ENCODE assay signal across 15 cellular contexts in genomic region chr9:107731115-107731762, GRCh38.
DNase-seq lines count a peak whose midpoint lies in the region; ATAC-seq and TF ChIP-seq lines count a peak whose summit lies in the region.
"Had no signal": no experiment of that assay in that cellular context is flagged by ENCODE, and none has a peak within 500 bp of the region (broad histone marks: within the 10 kb centered on the region; RNA-seq: fewer than 3 reads in every experiment).

No MANE protein-coding gene starts in this region.

- no peak overlapping the region for H3K4me3 ChIP-seq in HEK293 (ENCODE audit: low read depth, low read length)
- no peak overlapping the region for H3K4me3 ChIP-seq in SJCRH30
- no peak overlapping the region for H3K4me3 ChIP-seq in body of pancreas
- H3K4me3 ChIP-seq: HAP-1 had no signal

- H3K9me3 ChIP-seq in HEK293 (ENCODE audit: control insufficient read depth, insufficient read depth, low read depth, low read length) (no peaks in the 10 kb centered on the region), SJCRH30 (replicated peaks) (no peaks in the 10 kb centered on the region), body of pancreas (no peaks in the 10 kb centered on the region)
- H3K9me3 ChIP-seq: HAP-1 had no signal

- H3K27ac ChIP-seq in HEK293 (ENCODE audit: extremely low read depth, low read depth, low read length) = no peak overlapping the region
- H3K27ac ChIP-seq in SJCRH30 = peak overlapping the region; percentile 72
- no peak overlapping the region for H3K27ac ChIP-seq in body of pancreas

- intact Hi-C loops in body of pancreas (cut with DNase I) = no loop called here

- peak; percentile 39 for ATAC-seq in body of pancreas

- no peaks in the 10 kb centered on the region for H3K36me3 ChIP-seq in HEK293 (ENCODE audit: control insufficient read depth in 2 of 2, insufficient read depth in 1 of 2, low read length in 2 of 2)
- H3K36me3 ChIP-seq in SJCRH30 = no peaks in the 10 kb centered on the region
- no peaks in the 10 kb centered on the region for H3K36me3 ChIP-seq in body of pancreas (replicated peaks in 1 of 2; ENCODE audit: insufficient read depth in 1 of 2, low read depth in 2 of 2)
- H3K36me3 ChIP-seq: HAP-1 had no signal

- H3K27me3 ChIP-seq in SJCRH30 (no peaks in the 10 kb centered on the region), body of pancreas (no peaks in the 10 kb centered on the region)

- CTCF ChIA-PET in HEK293 (lab: Yijun Ruan, JAX) = interaction anchor here (0.7 to 1.1 kb wide), 2 partner anchors 306 to 1031 kb away, joined by 4 read pairs; no protein-coding TSS in a partner anchor

- WGBS in body of pancreas, 2 donors = 57 to 74% methylated on average over 6 of the region's 6 CpGs

- TF ChIP-seq CTCF in HEK293 (tag by site-specific recombination; IDR thresholded peaks at IDR 0.05) (no peak), body of pancreas (IDR thresholded peaks at IDR 0.05) (no peak)

- no peak for TF ChIP-seq POLR2A in body of pancreas (IDR thresholded peaks at IDR 0.05)

- POLR2A ChIA-PET in HEK293 (lab: Yijun Ruan, JAX) = no interaction called here

- H3K4me1 ChIP-seq in HEK293 (ENCODE audit: control insufficient read depth, insufficient read depth, low read length) = no peaks in the 10 kb centered on the region
- peaks cover 22% of the 10 kb centered on the region for H3K4me1 ChIP-seq in SJCRH30
- peaks cover 13% of the 10 kb centered on the region for H3K4me1 ChIP-seq in body of pancreas
- H3K4me1 ChIP-seq: HAP-1 had no signal

- DNase-seq in SJCRH30 (no peak), body of pancreas (peak in 3 of 4 donors; percentile 28 to 35 (median 31)), KBM-7 (no peak), A172 (ENCODE audit: low spot score) (no peak), foreskin melanocyte (no peak)
- DNase-seq: 8988T; Calu3; CD4-positive, alpha-beta memory T cell; COR-L47; DMS53; DMS79 treated with DMSO at 0.1 percent for 48 hours; GF-D8; GOT3 had no signal

- in situ Hi-C loops in KBM-7 (cut with MboI; ENCODE audit: low pct_unique_long_range_greater_than_20kb, low sequenced_read_pairs) = no loop called here

TF ChIP-seq in HEK293, 187 proteins besides CTCF, POLR2A, EP300 and RAD21:
- no peak for TF ChIP-seq PRDM10 (tag by site-specific recombination; IDR thresholded peaks at IDR 0.05)
- TF ChIP-seq ZSCAN4 (tag by site-specific recombination; IDR thresholded peaks at IDR 0.05) = no peak
- 0 out of 2 replicates have a peak, but pooled peaks have one; percentile 34 for TF ChIP-seq ZNF768 (tag by site-specific recombination; IDR thresholded peaks at IDR 0.05)
- TF ChIP-seq ZNF19 (tag by site-specific recombination; IDR thresholded peaks at IDR 0.05; ENCODE audit: low read depth) = no peak
- no peak for TF ChIP-seq ZBTB49 (tag by site-specific recombination; IDR thresholded peaks at IDR 0.05; ENCODE audit: low read depth)
- no peak for TF ChIP-seq ZNF549 (tag by site-specific recombination; IDR thresholded peaks at IDR 0.05)
- no peak for TF ChIP-seq ZNF76 (tag by site-specific recombination; IDR thresholded peaks at IDR 0.05; ENCODE audit: borderline replicate concordance, low read depth)

Comparison
In these comparisons a context has a peak if more than half of its experiments do, and no peak if none do; other contexts are left out.
1. DNase-seq: peak in body of pancreas (3 of 4); none in SJCRH30 (0 of 2), KBM-7 (single experiment), A172 (single experiment) and foreskin melanocyte (single experiment).